In the genomic region with DNA sequence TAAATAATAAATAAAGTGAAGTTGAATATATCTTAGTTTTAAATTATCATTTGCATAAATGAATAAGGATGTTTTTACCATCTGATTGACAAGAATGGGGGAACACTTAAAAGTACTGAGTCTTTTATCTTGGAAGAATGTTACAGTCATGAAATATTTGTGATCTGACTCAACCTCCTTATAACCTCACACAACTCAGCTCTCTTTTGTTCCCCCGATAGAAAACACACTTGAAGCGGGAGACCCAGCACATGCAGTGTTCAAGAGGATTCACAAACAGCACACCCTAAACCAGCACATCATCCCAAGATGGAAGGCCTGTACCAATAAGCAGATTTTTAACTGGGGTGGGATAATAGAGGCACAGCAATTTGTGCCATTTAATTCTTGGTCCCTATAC, we compare ENCODE assay signal across 25 cellular contexts. TPM values are rescaled to one million over a fixed set of nuclear protein-coding genes. Genes with fewer than 3 reads are reported as not detected.
DNase-seq lines count a peak whose midpoint lies in the region; ATAC-seq and TF ChIP-seq lines count a peak whose summit lies in the region.
"Had no signal": no experiment of that assay in that cellular context is flagged by ENCODE, and none has a peak within 500 bp of the region (broad histone marks: within the 10 kb centered on the region; RNA-seq: fewer than 3 reads in every experiment).

No MANE protein-coding gene starts in this region.

- H3K27me3 ChIP-seq in GM23248 (replicated peaks; ENCODE audit: insufficient read depth) = no peaks in the 10 kb centered on the region
- no peaks in the 10 kb centered on the region for H3K27me3 ChIP-seq in osteoblast (ENCODE audit: insufficient read depth, low read length)
- H3K27me3 ChIP-seq in MG63 = no peaks in the 10 kb centered on the region
- H3K27me3 ChIP-seq: BE2C, hepatocyte, right lobe of liver, upper lobe of right lung had no signal

- DNase-seq in GM23248 (peak; percentile 53), fibroblast of pulmonary artery (ENCODE audit: low read depth) (peak; percentile 51), osteoblast (ENCODE audit: insufficient read length, low spot score, missing footprints) (peak; percentile 41), endothelial cell (ENCODE audit: low spot score) (no peak), MG63 (no peak)
- DNase-seq: activated CD8-positive, alpha-beta T cell treated with anti-CD3 and anti-CD28 coated beads, Interleukin-2, amount 10 ng/mL, durations not matched to agents 7 days and 5 days; activated T-cell treated with anti-CD3 and anti-CD28 coated beads, Interleukin-2, amount 50 U/mL, for 24 hours; BE2C; cortex of kidney; KG1; naive B cell; NCI-H2029 treated with DMSO at 0.1 percent for 48 hours; NCI-H510A; right lobe of liver; RPMI8226; stimulated activated CD4-positive, alpha-beta T cell treated with anti-CD3 and anti-CD28 coated beads, Interleukin-15, amount 100 ng/mL, for 24 hours; upper lobe of right lung had no signal

- no peaks in the 10 kb centered on the region for H3K4me1 Mint-ChIP-seq in endothelial cell (ENCODE audit: unreplicated experiment)
- H3K4me1 Mint-ChIP-seq: naive B cell had no signal

- H3K27ac ChIP-seq in GM23248 (no peak overlapping the region), osteoblast (ENCODE audit: low read depth, low read length) (no peak overlapping the region)
- H3K27ac ChIP-seq: hepatocyte, right lobe of liver, upper lobe of right lung had no signal

- H3K4me3 ChIP-seq in GM23248 (no peak overlapping the region), fibroblast of pulmonary artery (replicated peaks; ENCODE audit: low read depth, low read length) (no peak overlapping the region), osteoblast (ENCODE audit: insufficient read depth, low read length) (no peak overlapping the region), MG63 (no peak overlapping the region)
- H3K4me3 ChIP-seq: hepatocyte, right lobe of liver, upper lobe of right lung had no signal

- H3K4me3 Mint-ChIP-seq in endothelial cell (ENCODE audit: unreplicated experiment) = no peak overlapping the region
- H3K4me3 Mint-ChIP-seq: activated CD8-positive, alpha-beta T cell treated with anti-CD3 and anti-CD28 coated beads, Interleukin-2, amount 10 ng/mL, durations not matched to agents 7 days and 5 days; activated T-cell treated with anti-CD3 and anti-CD28 coated beads, Interleukin-2, amount 50 U/mL, for 24 hours; naive B cell had no signal

- H2AFZ ChIP-seq in GM23248 (no peak overlapping the region), osteoblast (ENCODE audit: low read length) (no peak overlapping the region)
- H2AFZ ChIP-seq: hepatocyte had no signal

- H3K9ac ChIP-seq in GM23248 = no peak overlapping the region

- H3K9me3 ChIP-seq in GM23248 (ENCODE audit: low read depth) = no peaks in the 10 kb centered on the region
- H3K9me3 ChIP-seq in osteoblast (ENCODE audit: low read depth, low read length) = no peaks in the 10 kb centered on the region
- H3K9me3 ChIP-seq in MG63 = no peaks in the 10 kb centered on the region
- H3K9me3 ChIP-seq: BE2C, right lobe of liver, upper lobe of right lung had no signal

- H4K20me1 ChIP-seq in GM23248 (ENCODE audit: insufficient read depth) (no peaks in the 10 kb centered on the region), osteoblast (ENCODE audit: insufficient read depth, low read length) (no peaks in the 10 kb centered on the region)

- H3K79me2 ChIP-seq in GM23248 (ENCODE audit: insufficient read depth) (no peaks in the 10 kb centered on the region), osteoblast (ENCODE audit: insufficient read depth, low read length) (no peaks in the 10 kb centered on the region)
- H3K79me2 ChIP-seq: hepatocyte had no signal

- H3K27ac Mint-ChIP-seq in endothelial cell (ENCODE audit: unreplicated experiment) = no peak overlapping the region
- H3K27ac Mint-ChIP-seq: activated CD8-positive, alpha-beta T cell treated with anti-CD3 and anti-CD28 coated beads, Interleukin-2, amount 10 ng/mL, durations not matched to agents 7 days and 5 days; activated naive CD4-positive, alpha-beta T cell treated with anti-CD3 and anti-CD28 coated beads, Interleukin-2, amount 50 U/mL, for 72 hours; activated T-cell treated with anti-CD3 and anti-CD28 coated beads, Interleukin-2, amount 50 U/mL, for 24 hours; naive B cell had no signal

- no peaks in the 10 kb centered on the region; the same call in 1 of the 2 replicates for H3K9me2 ChIP-seq in GM23248 (ENCODE audit: insufficient read depth)

- in situ Hi-C loops in GM23248 (cut with MboI) = no loop called here

- H3K4me1 ChIP-seq in GM23248 (ENCODE audit: insufficient read depth) (peaks cover 41% of the 10 kb centered on the region), osteoblast (ENCODE audit: insufficient read depth, low read length) (no peaks in the 10 kb centered on the region)
- H3K4me1 ChIP-seq: BE2C, upper lobe of right lung had no signal

- 40 to 43% methylated on average over 2 of the region's 2 CpGs for WGBS in GM23248 (ENCODE audit: low coverage in 1 of 2, low lambda C conversion rate in 2 of 2, missing lambda C conversion rate in 2 of 2), 2 experiments

- TF ChIP-seq CTCF in fibroblast of pulmonary artery (IDR thresholded peaks at IDR 0.05; ENCODE audit: low read length, missing control alignments) = no peak
- TF ChIP-seq CTCF in osteoblast (IDR thresholded peaks at IDR 0.05; ENCODE audit: extremely low read depth, low read depth, low read length) = no peak
- no peak for TF ChIP-seq CTCF in endothelial cell (IDR thresholded peaks at IDR 0.05; ENCODE audit: unreplicated experiment)

- no peaks in the 10 kb centered on the region for H3K36me3 Mint-ChIP-seq in endothelial cell (ENCODE audit: low read depth, unreplicated experiment)
- H3K36me3 Mint-ChIP-seq: activated naive CD4-positive, alpha-beta T cell treated with anti-CD3 and anti-CD28 coated beads, Interleukin-2, amount 50 U/mL, for 72 hours; naive B cell had no signal

- H3K36me3 ChIP-seq in GM23248 (ENCODE audit: low read depth) = no peaks in the 10 kb centered on the region
- no peaks in the 10 kb centered on the region for H3K36me3 ChIP-seq in osteoblast (ENCODE audit: insufficient read depth, low read length)
- no peaks in the 10 kb centered on the region for H3K36me3 ChIP-seq in MG63
- H3K36me3 ChIP-seq: BE2C, upper lobe of right lung had no signal

- no peaks in the 10 kb centered on the region for H3K9me3 Mint-ChIP-seq in endothelial cell (ENCODE audit: unreplicated experiment)
- H3K9me3 Mint-ChIP-seq: activated T-cell treated with anti-CD3 and anti-CD28 coated beads, Interleukin-2, amount 50 U/mL, for 24 hours had no signal

- H3K27me3 Mint-ChIP-seq in endothelial cell (ENCODE audit: unreplicated experiment) = no peaks in the 10 kb centered on the region

- H3K4me2 ChIP-seq in GM23248 (ENCODE audit: unreplicated experiment) (no peak overlapping the region), osteoblast (ENCODE audit: insufficient read depth, low read length) (no peak overlapping the region)
- H3K4me2 ChIP-seq: hepatocyte had no signal

- peak; percentile 66 for ATAC-seq in SK-N-SH treated with all-trans-retinoic acid at 6 μM for 48 hours
- ATAC-seq in GM21360 (IDR thresholded peaks at IDR 0.05; ENCODE audit: unreplicated experiment) = no peak
- no peak for ATAC-seq in GM19463 (IDR thresholded peaks at IDR 0.05; ENCODE audit: unreplicated experiment)
- ATAC-seq: activated CD8-positive, alpha-beta T cell treated with anti-CD3 and anti-CD28 coated beads, Interleukin-2, amount 10 ng/mL, durations not matched to agents 7 days and 5 days; activated naive CD4-positive, alpha-beta T cell treated with anti-CD3 and anti-CD28 coated beads, Interleukin-2, amount 50 U/mL, for 72 hours; upper lobe of right lung had no signal

- H3F3A ChIP-seq in GM23248 (ENCODE audit: insufficient read depth) = peaks cover 21% of the 10 kb centered on the region; the same call in 1 of the 2 replicates

TF ChIP-seq in SK-N-SH treated with all-trans-retinoic acid at 6 μM for 48 hours, 23 proteins besides CTCF, POLR2A, EP300 and RAD21 (continues in another document):
- TF ChIP-seq, protein P1, sequence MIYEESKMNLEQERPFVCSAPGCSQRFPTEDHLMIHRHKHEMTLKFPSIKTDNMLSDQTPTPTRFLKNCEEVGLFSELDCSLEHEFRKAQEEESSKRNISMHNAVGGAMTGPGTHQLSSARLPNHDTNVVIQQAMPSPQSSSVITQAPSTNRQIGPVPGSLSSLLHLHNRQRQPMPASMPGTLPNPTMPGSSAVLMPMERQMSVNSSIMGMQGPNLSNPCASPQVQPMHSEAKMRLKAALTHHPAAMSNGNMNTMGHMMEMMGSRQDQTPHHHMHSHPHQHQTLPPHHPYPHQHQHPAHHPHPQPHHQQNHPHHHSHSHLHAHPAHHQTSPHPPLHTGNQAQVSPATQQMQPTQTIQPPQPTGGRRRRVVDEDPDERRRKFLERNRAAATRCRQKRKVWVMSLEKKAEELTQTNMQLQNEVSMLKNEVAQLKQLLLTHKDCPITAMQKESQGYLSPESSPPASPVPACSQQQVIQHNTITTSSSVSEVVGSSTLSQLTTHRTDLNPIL (CRISPR knock-in tag; IDR thresholded peaks at IDR 0.05; ENCODE audit: low read depth) = no peak
- no peak for TF ChIP-seq ZFP3 (CRISPR knock-in tag; IDR thresholded peaks at IDR 0.05)
- no peak for TF ChIP-seq ZC3H10 (CRISPR knock-in tag; IDR thresholded peaks at IDR 0.05)

RNA-seq across cellular contexts. Expression of a gene that starts 15.5 kb away (rescaled TPM):
- not detected in 2 replicates for total RNA-seq in GM23248 (2014; rRNA removed; shearing (Covaris generic))
- polyA plus RNA-seq in GM23248 (2016; fragmentation: Nextera tagmentation; extraction: Ambion mirVana) = 0.19 TPM in 1 of 2 replicates, not detected in the other
- total RNA-seq in osteoblast (under 0.01 TPM in 1 of 2 replicates, not detected in the other), endothelial cell (ENCODE audit: unreplicated experiment) (not detected)
- 0.13 TPM in 1 of 2 replicates, not detected in the other for total RNA-seq in MG63 (2014; rRNA removed; shearing (Covaris generic); ENCODE audit: low replicate concordance)
- total RNA-seq: activated CD8-positive, alpha-beta T cell treated with anti-CD3 and anti-CD28 coated beads, Interleukin-2, amount 10 ng/mL, durations not matched to agents 7 days and 5 days; activated naive CD4-positive, alpha-beta T cell treated with anti-CD3 and anti-CD28 coated beads, Interleukin-2, amount 50 U/mL, for 72 hours; lung microvascular endothelial cell; omental fat pad; subcutaneous adipose tissue had no signal

RNA-seq across cellular contexts. Expression of a gene that starts 29.1 kb away (rescaled TPM):
- total RNA-seq in GM23248 (2014; rRNA removed; shearing (Covaris generic)) = 5.8 and 11.5 TPM in 2 replicates
- 18.0 and 19.3 TPM in 2 replicates for polyA plus RNA-seq in GM23248 (2016; fragmentation: Nextera tagmentation; extraction: Ambion mirVana)
- 10.3 and 12.3 TPM in 2 replicates for total RNA-seq in osteoblast
- total RNA-seq in endothelial cell (ENCODE audit: unreplicated experiment) = 11.1 TPM
- total RNA-seq in MG63 (2014; rRNA removed; shearing (Covaris generic); ENCODE audit: low replicate concordance) = 14.3 and 18.6 TPM in 2 replicates

RNA-seq across cellular contexts. Expression of a gene that starts 29.4 kb away (rescaled TPM):
- total RNA-seq in GM23248 (2014; rRNA removed; shearing (Covaris generic)) = 10.2 and 16.6 TPM in 2 replicates
- polyA plus RNA-seq in GM23248 (2016; fragmentation: Nextera tagmentation; extraction: Ambion mirVana) = 7.0 and 7.1 TPM in 2 replicates
- total RNA-seq in osteoblast = 17.7 and 19.2 TPM in 2 replicates
- total RNA-seq in endothelial cell (ENCODE audit: unreplicated experiment) = 31.0 TPM
- 14.1 and 31.1 TPM in 2 replicates for total RNA-seq in MG63 (2014; rRNA removed; shearing (Covaris generic); ENCODE audit: low replicate concordance)

Comparison
In these comparisons a context has a peak if more than half of its experiments do, and no peak if none do; other contexts are left out.
1. DNase-seq: peak in GM23248 (single experiment), fibroblast of pulmonary artery (single experiment) and osteoblast (single experiment); none in endothelial cell (single experiment) and MG63 (single experiment).